Comparison of ENCODE assay signal across 8 cellular contexts in genomic region chr12:2944401-2945047, GRCh38. TPM values are rescaled to one million over a fixed set of nuclear protein-coding genes. Genes with fewer than 3 reads are reported as not detected.
DNase-seq lines count a peak whose midpoint lies in the region; ATAC-seq and TF ChIP-seq lines count a peak whose summit lies in the region.

No MANE protein-coding gene starts in this region.

- H3K36me3 ChIP-seq in prostate gland = no peaks in the 10 kb centered on the region

- no peak overlapping the region for H3K27ac Mint-ChIP-seq in glutamatergic neuron (ENCODE audit: unreplicated experiment)

- no peaks in the 10 kb centered on the region for H3K9me3 ChIP-seq in prostate gland

- peak overlapping the region; percentile 39 for H3K27ac ChIP-seq in 22Rv1
- H3K27ac ChIP-seq in prostate gland = no peak overlapping the region

- TF ChIP-seq CTCF in 22Rv1 (IDR thresholded peaks at IDR 0.05) = peak; percentile 97
- peak; percentile 74 for TF ChIP-seq CTCF in GM13977 (IDR thresholded peaks at IDR 0.05; ENCODE audit: extremely low read depth, insufficient read depth, missing control alignments)
- peak; percentile 65 for TF ChIP-seq CTCF in glutamatergic neuron (IDR thresholded peaks at IDR 0.05; ENCODE audit: partially characterized antibody, unreplicated experiment)
- peak; percentile 56 to 82 (median 68) for TF ChIP-seq CTCF in prostate gland (IDR thresholded peaks at IDR 0.05)

- in situ Hi-C loops in GM13977 (cut with MboI; ENCODE audit: low pct_unique_long_range_greater_than_20kb, low sequenced_read_pairs, unreplicated experiment) = no loop called here

- H3K27me3 ChIP-seq in prostate gland (replicated peaks; ENCODE audit: insufficient read depth) = no peaks in the 10 kb centered on the region

- H3K4me3 Mint-ChIP-seq in glutamatergic neuron (ENCODE audit: unreplicated experiment) = no peak overlapping the region

- H3K36me3 Mint-ChIP-seq in glutamatergic neuron (ENCODE audit: unreplicated experiment) = no peaks in the 10 kb centered on the region

- no peaks in the 10 kb centered on the region for H3K4me1 Mint-ChIP-seq in glutamatergic neuron (ENCODE audit: low read depth, unreplicated experiment)

- intact Hi-C loops in prostate gland (cut with DNase I) = loop anchor here (5.0 to 10.0 kb wide), 2 partner anchors 57 to 90 kb away; partner anchors contain the start of gene TEX52

- ATAC-seq in GM19395 (IDR thresholded peaks at IDR 0.05; ENCODE audit: unreplicated experiment) = no peak

- H3K9me3 Mint-ChIP-seq in glutamatergic neuron (ENCODE audit: unreplicated experiment) = peaks cover 4% of the 10 kb centered on the region

- TF ChIP-seq POLR2A in prostate gland (IDR thresholded peaks at IDR 0.05) = no peak

- H3K27me3 Mint-ChIP-seq in glutamatergic neuron (ENCODE audit: unreplicated experiment) = no peaks in the 10 kb centered on the region

- H3K4me1 ChIP-seq in prostate gland (replicated peaks) = no peaks in the 10 kb centered on the region

- WGBS in prostate gland = 28% methylated on average over 23 of the region's 24 CpGs

- DNase-seq in GM13977 (ENCODE audit: low spot score) = peak; percentile 65
- peak; percentile 41 for DNase-seq in OCI-M1 (lab: John Stamatoyannopoulos, UW)
- DNase-seq in activated effector memory CD4-positive, alpha-beta T cell treated with anti-CD3 and anti-CD28 coated beads, Interleukin-2, amount 50 U/mL, for 16 hours = peak; percentile 78
- DNase-seq in glutamatergic neuron = peak; percentile 57
- DNase-seq in prostate gland (ENCODE audit: low spot score) = peak; percentile 49
- no peak for DNase-seq in HCEC 1CT

- H3K4me3 ChIP-seq in prostate gland = no peak overlapping the region

RNA-seq across cellular contexts. Expression of gene TEAD4, which starts 14.7 kb away (rescaled TPM):
- total RNA-seq in glutamatergic neuron (ENCODE audit: unreplicated experiment) (3.8 TPM), prostate gland (10 to 100 TPM in 1 of 2 donors, 1 to 10 TPM in 1; 9.9 to 20.9 TPM)

RNA-seq across cellular contexts. Expression of gene TULP3, which starts 53.8 kb away (rescaled TPM):
- 12.5 TPM for total RNA-seq in glutamatergic neuron (ENCODE audit: unreplicated experiment)
- total RNA-seq in prostate gland = 10 to 100 TPM; 15.2 to 22.2 TPM
